ENCODE assay signal across 9 cellular contexts in genomic region chr2:241358470-241358869, GRCh38. TPM values are rescaled to one million over a fixed set of nuclear protein-coding genes. Genes with fewer than 3 reads are reported as not detected.
DNase-seq lines count a peak whose midpoint lies in the region; ATAC-seq, FAIRE-seq and TF ChIP-seq lines count a peak whose summit lies in the region.
"Had no signal": no experiment of that assay in that cellular context is flagged by ENCODE, and none has a peak within 500 bp of the region (broad histone marks: within the 10 kb centered on the region; RNA-seq: fewer than 3 reads in every experiment).

No MANE protein-coding gene starts in this region.

- peak overlapping the region; percentile 16 for H3K9ac ChIP-seq in adipocyte (ENCODE audit: low read length)

- H3K4me3 ChIP-seq in adipocyte (ENCODE audit: low read length) = no peak overlapping the region
- peak overlapping the region in 1 of 2 donors; percentile 11 for H3K4me3 ChIP-seq in small intestine (ENCODE audit: low read depth in 1 of 2, low read length in 2 of 2)
- no peak overlapping the region for H3K4me3 ChIP-seq in body of pancreas

- FAIRE-seq in small intestine (lab: Jason Lieb, UNC) = no peak

- H3K9me3 ChIP-seq in adipocyte (ENCODE audit: control insufficient read depth, low read length) (no peaks in the 10 kb centered on the region), small intestine (ENCODE audit: control insufficient read depth, low read depth) (no peaks in the 10 kb centered on the region), body of pancreas (no peaks in the 10 kb centered on the region)

- H3K4me1 ChIP-seq in adipocyte (ENCODE audit: control insufficient read depth, insufficient read depth, low read length) (peaks cover 25% of the 10 kb centered on the region), small intestine (ENCODE audit: control insufficient read depth in 2 of 2, insufficient read depth in 1 of 2, low read depth in 1 of 2, low read length in 1 of 2) (peaks cover 3 to 17% of the 10 kb centered on the region in 2 donors), body of pancreas (peaks cover 44% of the 10 kb centered on the region)

- WGBS in small intestine, 3 donors = 16 to 43% (median 31%) methylated on average over 5 of the region's 5 CpGs
- 69 to 70% methylated on average over 5 of the region's 5 CpGs for WGBS in body of pancreas, 2 donors

- H3K27ac ChIP-seq in small intestine (ENCODE audit: low read depth in 1 of 2, low read length in 1 of 2) (peak overlapping the region; percentile 67 to 71), body of pancreas (peak overlapping the region in 1 of 4 donors; percentile 13)

- intact Hi-C loops in body of pancreas (cut with DNase I) = no loop called here

- H3K36me3 ChIP-seq in adipocyte (ENCODE audit: control insufficient read depth, insufficient read depth, low read length, severe bottlenecking) (peaks cover 17% of the 10 kb centered on the region), small intestine (ENCODE audit: control insufficient read depth in 2 of 2, insufficient read depth in 2 of 2, low read length in 2 of 2) (no peaks in the 10 kb centered on the region), body of pancreas (replicated peaks in 1 of 2; ENCODE audit: insufficient read depth in 1 of 2, low read depth in 2 of 2) (no peaks in the 10 kb centered on the region)

- no peaks in the 10 kb centered on the region for H3K27me3 ChIP-seq in adipocyte (replicated peaks; ENCODE audit: control insufficient read depth, insufficient read depth, low read length)
- no peaks in the 10 kb centered on the region for H3K27me3 ChIP-seq in small intestine (ENCODE audit: control insufficient read depth in 2 of 2, insufficient read depth in 2 of 2, low read length in 2 of 2)
- no peaks in the 10 kb centered on the region for H3K27me3 ChIP-seq in body of pancreas

- TF ChIP-seq CTCF in body of pancreas (IDR thresholded peaks at IDR 0.05) = no peak

- no peak for TF ChIP-seq POLR2A in body of pancreas (IDR thresholded peaks at IDR 0.05)

- peak; percentile 31 for ATAC-seq in GM18909 (IDR thresholded peaks at IDR 0.05; ENCODE audit: poor library complexity, unreplicated experiment)
- ATAC-seq in HG03354 (IDR thresholded peaks at IDR 0.05; ENCODE audit: poor library complexity, severe bottlenecking, unreplicated experiment) = peak; percentile 47
- ATAC-seq in body of pancreas = no peak

- DNase-seq in adipocyte (ENCODE audit: low read depth) (no peak), small intestine (peak; percentile 72), Kasumi-1 (lab: John Stamatoyannopoulos, UW) (no peak), AML-193 (lab: John Stamatoyannopoulos, UW) (no peak), body of pancreas (no peak)
- DNase-seq in stimulated activated CD4-positive, alpha-beta T cell treated with anti-CD3 and anti-CD28 coated beads, Interleukin-15, amount 100 ng/mL, for 24 hours = no peak
- DNase-seq: NCI-H2171 had no signal

RNA-seq across cellular contexts. Expression of gene FARP2, which starts 2.4 kb away (rescaled TPM):
- 10 to 100 TPM; 25.7 to 60.6 (median 38.9) TPM for polyA plus RNA-seq in small intestine
- 10 to 100 TPM; 30.1 to 44.2 TPM for total RNA-seq in body of pancreas

RNA-seq across cellular contexts. Expression of gene SEPTIN2, which starts 42.7 kb away (rescaled TPM):
- polyA plus RNA-seq in small intestine = 100 to 1,000 TPM; 112 to 171 (median 125) TPM
- total RNA-seq in body of pancreas = 100 to 1,000 TPM; 226 to 271 TPM

RNA-seq across cellular contexts. Expression of gene HDLBP, which starts 43.0 kb away (rescaled TPM):
- 100 to 1,000 TPM; 136 to 193 (median 150) TPM for polyA plus RNA-seq in small intestine
- 100 to 1,000 TPM; 501 to 612 TPM for total RNA-seq in body of pancreas
